In the genomic region with DNA sequence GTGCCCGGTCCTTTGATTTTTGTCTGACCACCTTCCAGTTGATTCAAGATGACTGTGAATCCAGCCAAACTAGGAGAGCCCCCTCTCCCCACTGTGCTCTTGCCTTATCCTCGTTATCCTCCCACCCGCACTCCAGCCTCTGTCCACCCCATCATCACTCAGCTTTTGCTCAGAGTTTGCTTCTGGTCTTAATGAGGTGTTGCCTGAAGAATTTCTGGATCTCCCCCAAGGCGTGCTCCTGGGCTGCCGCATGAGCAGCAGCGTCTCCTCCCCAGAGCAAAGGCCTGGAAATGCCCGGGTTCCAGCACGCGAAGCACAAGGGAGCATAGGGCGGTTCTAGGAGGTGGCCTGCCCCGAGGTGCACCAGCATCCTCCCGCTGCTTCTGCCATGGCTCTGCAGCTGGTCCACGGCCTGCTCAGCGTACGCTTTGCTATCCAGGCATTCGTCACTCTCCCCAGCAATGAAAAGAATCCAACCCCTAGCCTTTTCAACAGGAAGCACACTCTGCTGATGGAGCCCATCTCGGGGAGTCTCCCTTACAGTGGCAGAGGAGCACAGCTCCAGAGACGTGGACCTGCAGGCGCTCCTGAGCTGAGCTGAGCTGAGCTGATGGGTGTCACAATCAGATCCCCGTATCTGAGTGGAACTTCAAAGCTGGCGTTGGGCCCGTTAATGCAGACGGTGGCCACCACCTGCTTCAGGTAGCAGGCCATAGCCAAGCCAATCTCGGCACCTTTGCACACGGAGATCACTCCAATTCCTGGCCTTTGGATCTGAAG, we compare ENCODE assay signal across 24 cellular contexts. TPM values are rescaled to one million over a fixed set of nuclear protein-coding genes. Genes with fewer than 3 reads are reported as not detected.
"Had no signal": no experiment of that assay in that cellular context is flagged by ENCODE, and none has a peak within 500 bp of the region (broad histone marks: within the 10 kb centered on the region; RNA-seq: fewer than 3 reads in every experiment).

No MANE protein-coding gene starts in this region.

- ATAC-seq: gastrocnemius medialis; heart right ventricle; mucosa of descending colon; natural killer cell; stimulated activated naive CD8-positive, alpha-beta T cell treated with anti-CD3 and anti-CD28 coated beads, Interleukin-15, amount 100 ng/mL, for 72 hours; upper lobe of right lung had no signal

- FAIRE-seq: endometrium, islet of Langerhans had no signal

- H3K27me3 ChIP-seq: dorsolateral prefrontal cortex, esophagus muscularis mucosa, gastrocnemius medialis, neutrophil, testis, tibial nerve, upper lobe of right lung, vagina had no signal

- H3K4me3 Mint-ChIP-seq: natural killer cell; stimulated activated naive CD8-positive, alpha-beta T cell treated with anti-CD3 and anti-CD28 coated beads, Interleukin-15, amount 100 ng/mL, for 72 hours had no signal

- H3K36me3 ChIP-seq: esophagus muscularis mucosa, gastrocnemius medialis, heart right ventricle, neutrophil, tibial nerve, upper lobe of right lung, vagina had no signal

- H3K9me3 Mint-ChIP-seq: natural killer cell; stimulated activated naive CD8-positive, alpha-beta T cell treated with anti-CD3 and anti-CD28 coated beads, Interleukin-15, amount 100 ng/mL, for 72 hours had no signal

- H3K36me3 Mint-ChIP-seq: natural killer cell had no signal

- H3K27ac ChIP-seq: dorsolateral prefrontal cortex, esophagus muscularis mucosa, gastrocnemius medialis, heart right ventricle, neutrophil, testis, tibial nerve, upper lobe of right lung, vagina had no signal

- H3K4me3 ChIP-seq: dorsolateral prefrontal cortex, esophagus muscularis mucosa, gastrocnemius medialis, heart right ventricle, mucosa of descending colon, smooth muscle cell, testis, tibial nerve, upper lobe of right lung, vagina had no signal

- DNase-seq: cortex of kidney; dorsolateral prefrontal cortex; effector memory CD4-positive, alpha-beta T cell; gastrocnemius medialis; heart right ventricle; hypothalamus; kidney glomerular epithelial cell; mammary epithelial cell; mucosa of descending colon; natural killer cell; posterior cingulate gyrus; stimulated activated CD4-positive, alpha-beta T cell treated with anti-CD3 and anti-CD28 coated beads, Interleukin-2, amount 100 ng/mL, for 48 hours; stimulated activated naive CD8-positive, alpha-beta T cell treated with anti-CD3 and anti-CD28 coated beads, Interleukin-15, amount 100 ng/mL, for 72 hours; testis; upper lobe of right lung had no signal

- H3K4me1 ChIP-seq: gastrocnemius medialis, heart right ventricle, tibial nerve, upper lobe of right lung, vagina had no signal

- H3K4me1 Mint-ChIP-seq: natural killer cell; stimulated activated naive CD8-positive, alpha-beta T cell treated with anti-CD3 and anti-CD28 coated beads, Interleukin-15, amount 100 ng/mL, for 72 hours had no signal

- H3K9me3 ChIP-seq: esophagus muscularis mucosa, gastrocnemius medialis, heart right ventricle, mucosa of descending colon, neutrophil, testis, tibial nerve, upper lobe of right lung, vagina had no signal

- H3K27ac Mint-ChIP-seq: natural killer cell; stimulated activated naive CD8-positive, alpha-beta T cell treated with anti-CD3 and anti-CD28 coated beads, Interleukin-15, amount 100 ng/mL, for 72 hours had no signal

- H3K4me2 ChIP-seq: smooth muscle cell had no signal

RNA-seq across cellular contexts. Expression of gene BAAT, which starts 50.7 kb away (rescaled TPM):
- total RNA-seq: esophagus muscularis mucosa, lower leg skin, natural killer cell, smooth muscle cell, subcutaneous adipose tissue, tibial nerve, vagina had no signal
- polyA plus RNA-seq: smooth muscle cell had no signal
